In genomic region chr1:192579319-192579738, GRCh38 we compare ENCODE assay signal across 10 cellular contexts. TPM values are rescaled to one million over a fixed set of nuclear protein-coding genes. Genes with fewer than 3 reads are reported as not detected.
DNase-seq lines count a peak whose midpoint lies in the region; ATAC-seq and TF ChIP-seq lines count a peak whose summit lies in the region.
"Had no signal": no experiment of that assay in that cellular context is flagged by ENCODE, and none has a peak within 500 bp of the region (broad histone marks: within the 10 kb centered on the region; RNA-seq: fewer than 3 reads in every experiment).

No MANE protein-coding gene starts in this region.

- H3K4me2 ChIP-seq in DOHH2 (ENCODE audit: low read length) (peak overlapping the region; percentile 71), mesendoderm (ENCODE audit: low read length) (no peak overlapping the region)

- H2AK5ac ChIP-seq in mesendoderm (ENCODE audit: low read length): no peak overlapping the region

- H2BK5ac ChIP-seq in mesendoderm (ENCODE audit: low read length): no peak overlapping the region

- H4K5ac ChIP-seq in mesendoderm (ENCODE audit: low read length): no peak overlapping the region

- peak; percentile 52 for ATAC-seq in activated T-helper 17 cell treated with anti-CD3 and anti-CD28 coated beads, Interleukin-2, amount 50 U/mL, for 72 hours (replicated peaks)
- ATAC-seq in HG03025 (IDR thresholded peaks at IDR 0.05; ENCODE audit: low FRiP score, unreplicated experiment): no peak
- ATAC-seq in GM21786 (IDR thresholded peaks at IDR 0.05; ENCODE audit: unreplicated experiment): no peak

- H3K27me3 Mint-ChIP-seq in HFFc6 (ENCODE audit: insufficient read depth): no peaks in the 10 kb centered on the region; the same call in 1 of the 2 replicates
- no peaks in the 10 kb centered on the region for H3K27me3 Mint-ChIP-seq in activated T-helper 17 cell treated with anti-CD3 and anti-CD28 coated beads, Interleukin-2, amount 50 U/mL, for 72 hours
- H3K27me3 Mint-ChIP-seq: brain had no signal

- H3K18ac ChIP-seq in mesendoderm (ENCODE audit: low read length): no peak overlapping the region

- H3K4me3 ChIP-seq in DOHH2 (ENCODE audit: low read length) (peak overlapping the region; percentile 73), mesendoderm (ENCODE audit: low read length) (no peak overlapping the region)

- H3K56ac ChIP-seq in mesendoderm (ENCODE audit: low read length): no peak overlapping the region

- H3K79me1 ChIP-seq in mesendoderm (ENCODE audit: low read length): no peaks in the 10 kb centered on the region

- peak overlapping the region; percentile 63 for H3K27ac Mint-ChIP-seq in HFFc6
- H3K27ac Mint-ChIP-seq in activated T-helper 17 cell treated with anti-CD3 and anti-CD28 coated beads, Interleukin-2, amount 50 U/mL, for 72 hours: peak overlapping the region; percentile 91
- H3K27ac Mint-ChIP-seq: brain had no signal

- peaks cover 37% of the 10 kb centered on the region for H3K4me1 ChIP-seq in DOHH2 (ENCODE audit: control insufficient read depth, low read length)
- no peaks in the 10 kb centered on the region for H3K4me1 ChIP-seq in mesendoderm (ENCODE audit: control insufficient read depth, low read depth, low read length)

- H3K27ac ChIP-seq in DOHH2 (ENCODE audit: low read depth, low read length) (no peak overlapping the region), mesendoderm (ENCODE audit: low read depth, low read length) (no peak overlapping the region)

- H2BK120ac ChIP-seq in mesendoderm (ENCODE audit: low read depth, low read length): no peak overlapping the region

- no peaks in the 10 kb centered on the region for H3K9me2 ChIP-seq in DOHH2 (replicated peaks; ENCODE audit: control insufficient read depth, low read length)

- H3K36me3 Mint-ChIP-seq in HFFc6 (ENCODE audit: low read depth): no peaks in the 10 kb centered on the region
- peaks cover 56% of the 10 kb centered on the region for H3K36me3 Mint-ChIP-seq in activated T-helper 17 cell treated with anti-CD3 and anti-CD28 coated beads, Interleukin-2, amount 50 U/mL, for 72 hours (ENCODE audit: low read depth)
- H3K36me3 Mint-ChIP-seq: brain had no signal

- no peak overlapping the region for H3K23ac ChIP-seq in mesendoderm (ENCODE audit: low read length)

- no peaks in the 10 kb centered on the region for H3K27me3 ChIP-seq in DOHH2 (ENCODE audit: control insufficient read depth, low read length)
- H3K27me3 ChIP-seq in mesendoderm (ENCODE audit: insufficient read depth, low read length, poor library complexity): no peaks in the 10 kb centered on the region

- no peaks in the 10 kb centered on the region for H3F3A ChIP-seq in DOHH2 (ENCODE audit: control insufficient read depth, insufficient read depth)

- H3K4me1 Mint-ChIP-seq in HFFc6 (ENCODE audit: low read depth): peaks cover 28% of the 10 kb centered on the region
- H3K4me1 Mint-ChIP-seq in activated T-helper 17 cell treated with anti-CD3 and anti-CD28 coated beads, Interleukin-2, amount 50 U/mL, for 72 hours: peaks cover 14% of the 10 kb centered on the region

- no peak overlapping the region for H4K8ac ChIP-seq in mesendoderm (ENCODE audit: low read depth, low read length)

- peak; percentile 82 for DNase-seq in HFFc6
- peak; percentile 85 for DNase-seq in mesendoderm
- DNase-seq in NCI-H1930 (lab: John Stamatoyannopoulos, UW): no peak
- no peak for DNase-seq in stimulated activated CD8-positive, alpha-beta memory T cell treated with anti-CD3 and anti-CD28 coated beads, Interleukin-4, amount 100 ng/mL, for 48 hours
- DNase-seq: posterior cingulate gyrus had no signal

- H4K20me1 ChIP-seq in DOHH2 (ENCODE audit: control insufficient read depth, insufficient read depth, low read depth, low read length): no peaks in the 10 kb centered on the region

- no CpG with 5 or more reads among the region's 3 CpGs for WGBS in mesendoderm (ENCODE audit: extremely low coverage, insufficient coverage, low lambda C conversion rate)

- TF ChIP-seq CTCF in DOHH2 (IDR thresholded peaks at IDR 0.05; ENCODE audit: low read depth, low read length, poor library complexity, severe bottlenecking): no peak
- TF ChIP-seq CTCF in HFFc6 (IDR thresholded peaks at IDR 0.05): no peak

- H3K79me2 ChIP-seq in DOHH2 (ENCODE audit: control insufficient read depth, low read length) (no peaks in the 10 kb centered on the region), mesendoderm (ENCODE audit: control insufficient read depth, insufficient read depth, low read length) (no peaks in the 10 kb centered on the region)

- H3K9me3 Mint-ChIP-seq in HFFc6: no peaks in the 10 kb centered on the region
- H3K9me3 Mint-ChIP-seq in activated T-helper 17 cell treated with anti-CD3 and anti-CD28 coated beads, Interleukin-2, amount 50 U/mL, for 72 hours: no peaks in the 10 kb centered on the region
- H3K9me3 Mint-ChIP-seq: brain had no signal

- H3K36me3 ChIP-seq in DOHH2 (ENCODE audit: control insufficient read depth, low read length): peaks cover 27% of the 10 kb centered on the region
- H3K36me3 ChIP-seq in mesendoderm (ENCODE audit: control insufficient read depth, insufficient read depth, low read length): no peaks in the 10 kb centered on the region

- H3K4ac ChIP-seq in mesendoderm (ENCODE audit: low read depth, low read length): no peak overlapping the region

- H3K4me3 Mint-ChIP-seq in HFFc6: no peak overlapping the region
- H3K4me3 Mint-ChIP-seq in activated T-helper 17 cell treated with anti-CD3 and anti-CD28 coated beads, Interleukin-2, amount 50 U/mL, for 72 hours: peak overlapping the region; percentile 83
- H3K4me3 Mint-ChIP-seq: brain had no signal

- H3K9ac ChIP-seq in mesendoderm (ENCODE audit: low read length): no peak overlapping the region

- H3K9me3 ChIP-seq in DOHH2 (ENCODE audit: control insufficient read depth, insufficient read depth, low read length): no peaks in the 10 kb centered on the region

- H2BK15ac ChIP-seq in mesendoderm (replicated peaks; ENCODE audit: low read depth): no peak overlapping the region

RNA-seq across cellular contexts. Expression of gene RGS1, which starts 3.8 kb away (rescaled TPM):
- total RNA-seq in HFFc6 (2021; fragmentation: NEBNext Ultra II Directional; extraction: Animal tissue kit (Norgen Biotek cat#: 25700)): not detected
- 100 to 1,000 TPM in 1 of 2 donors, 10 to 100 TPM in 1; 64.7 to 151 TPM for total RNA-seq in activated T-helper 17 cell treated with anti-CD3 and anti-CD28 coated beads, Interleukin-2, amount 50 U/mL, for 72 hours
- not detected for polyA plus RNA-seq in mesendoderm (2013, experiment 1 of 2)
- not detected for polyA plus RNA-seq in mesendoderm (2013, experiment 2 of 2)

RNA-seq across cellular contexts. Expression of gene RGS13, which starts 56.6 kb away (rescaled TPM):
- not detected for total RNA-seq in HFFc6 (2021; fragmentation: NEBNext Ultra II Directional; extraction: Animal tissue kit (Norgen Biotek cat#: 25700))
- under 1 TPM in 1 of 2 donors, not detected in 1; 0.19 TPM for total RNA-seq in activated T-helper 17 cell treated with anti-CD3 and anti-CD28 coated beads, Interleukin-2, amount 50 U/mL, for 72 hours
- polyA plus RNA-seq in mesendoderm (2013, experiment 1 of 2): not detected
- not detected for polyA plus RNA-seq in mesendoderm (2013, experiment 2 of 2)

Comparison
In these comparisons a context has a peak if more than half of its experiments do, and no peak if none do; other contexts are left out.
1. DNase-seq: peak in HFFc6 (single experiment) and mesendoderm (single experiment); none in NCI-H1930 (0 of 2) and stimulated activated CD8-positive, alpha-beta memory T cell treated with anti-CD3 and anti-CD28 coated beads, Interleukin-4, amount 100 ng/mL, for 48 hours (single experiment).
2. RNA of gene RGS1, which starts 3.8 kb away (total RNA-seq): 64.7 to 151 TPM in activated T-helper 17 cell treated with anti-CD3 and anti-CD28 coated beads, Interleukin-2, amount 50 U/mL, for 72 hours; not detected in HFFc6; every median in the first group is over 10 times any median in the second.